In the genomic region with DNA sequence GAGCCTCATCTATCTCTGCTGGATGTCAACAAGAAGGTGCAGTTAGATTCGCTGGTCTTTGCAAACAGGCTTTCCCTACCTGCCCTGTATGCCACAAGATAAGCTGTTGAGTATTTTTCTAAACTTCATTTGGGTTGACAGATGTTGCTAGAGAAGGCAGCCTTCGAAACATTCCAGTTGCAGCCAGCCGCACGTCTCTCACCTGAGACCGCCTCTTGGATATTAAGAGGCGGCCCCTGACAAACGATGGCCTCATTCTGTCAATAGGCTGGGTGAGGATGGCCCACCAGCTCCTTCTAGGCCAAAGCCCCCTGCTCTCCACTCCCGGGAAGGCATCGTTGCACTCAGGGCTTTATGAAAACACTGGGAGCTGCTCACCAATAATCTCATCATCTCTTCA, we compare ENCODE assay signal across 17 cellular contexts.
"Had no signal": no experiment of that assay in that cellular context is flagged by ENCODE, and none has a peak within 500 bp of the region (broad histone marks: within the 10 kb centered on the region; RNA-seq: fewer than 3 reads in every experiment).

No MANE protein-coding gene starts in this region.

- H3K27ac Mint-ChIP-seq: immature natural killer cell; naive thymus-derived CD8-positive, alpha-beta T cell; progenitor cell of endocrine pancreas; stimulated activated naive B cell treated with anti-CD40 and anti-IgM and Interleukin-4, amounts not matched to agents 10 μg/mL and 1 μg/mL and 100 μg/mL, for 72 hours had no signal

- H3K27me3 ChIP-seq: foreskin keratinocyte, ovary had no signal

- H3K9me3 ChIP-seq: mucosa of descending colon, ovary had no signal

- H3K4me1 Mint-ChIP-seq: central memory CD8-positive, alpha-beta T cell; immature natural killer cell; stimulated activated naive B cell treated with anti-CD40 and anti-IgM and Interleukin-4, amounts not matched to agents 10 μg/mL and 1 μg/mL and 100 μg/mL, for 72 hours; stimulated activated naive CD8-positive, alpha-beta T cell treated with anti-CD3 and anti-CD28 coated beads, Interleukin-15, amount 100 ng/mL, for 72 hours had no signal

- ATAC-seq: foreskin keratinocyte; left colon; mucosa of descending colon; naive thymus-derived CD8-positive, alpha-beta T cell; right cardiac atrium; stimulated activated naive B cell treated with anti-CD40 and anti-IgM and Interleukin-4, amounts not matched to agents 10 μg/mL and 1 μg/mL and 100 μg/mL, for 72 hours; stimulated activated naive CD8-positive, alpha-beta T cell treated with anti-CD3 and anti-CD28 coated beads, Interleukin-15, amount 100 ng/mL, for 72 hours had no signal

- H3K4me1 ChIP-seq: foreskin keratinocyte had no signal

- H3K4me3 Mint-ChIP-seq: central memory CD8-positive, alpha-beta T cell; immature natural killer cell; naive thymus-derived CD8-positive, alpha-beta T cell; stimulated activated naive B cell treated with anti-CD40 and anti-IgM and Interleukin-4, amounts not matched to agents 10 μg/mL and 1 μg/mL and 100 μg/mL, for 72 hours; stimulated activated naive CD8-positive, alpha-beta T cell treated with anti-CD3 and anti-CD28 coated beads, Interleukin-15, amount 100 ng/mL, for 72 hours had no signal

- DNase-seq: dermis blood vessel endothelial cell; erythroblast; foreskin keratinocyte; immature natural killer cell; kidney; left colon; mammary epithelial cell; mucosa of descending colon; naive thymus-derived CD8-positive, alpha-beta T cell; right cardiac atrium; stimulated activated CD4-positive, alpha-beta T cell treated with anti-CD3 and anti-CD28 coated beads, Interleukin-4, amount 100 ng/mL, for 4 hours; stimulated activated naive B cell treated with anti-CD40 and anti-IgM and Interleukin-4, amounts not matched to agents 10 μg/mL and 1 μg/mL and 100 μg/mL, for 72 hours; stimulated activated naive CD8-positive, alpha-beta T cell treated with anti-CD3 and anti-CD28 coated beads, Interleukin-15, amount 100 ng/mL, for 72 hours; trophoblast cell had no signal

- H3K36me3 ChIP-seq: ovary had no signal

- H3K27ac ChIP-seq: foreskin keratinocyte, ovary had no signal

- H3K36me3 Mint-ChIP-seq: naive thymus-derived CD8-positive, alpha-beta T cell had no signal

- H3K27me3 Mint-ChIP-seq: central memory CD8-positive, alpha-beta T cell; naive thymus-derived CD8-positive, alpha-beta T cell; stimulated activated naive B cell treated with anti-CD40 and anti-IgM and Interleukin-4, amounts not matched to agents 10 μg/mL and 1 μg/mL and 100 μg/mL, for 72 hours; stimulated activated naive CD8-positive, alpha-beta T cell treated with anti-CD3 and anti-CD28 coated beads, Interleukin-15, amount 100 ng/mL, for 72 hours had no signal

- H3K9me3 Mint-ChIP-seq: central memory CD8-positive, alpha-beta T cell; immature natural killer cell; naive thymus-derived CD8-positive, alpha-beta T cell; stimulated activated naive B cell treated with anti-CD40 and anti-IgM and Interleukin-4, amounts not matched to agents 10 μg/mL and 1 μg/mL and 100 μg/mL, for 72 hours; stimulated activated naive CD8-positive, alpha-beta T cell treated with anti-CD3 and anti-CD28 coated beads, Interleukin-15, amount 100 ng/mL, for 72 hours had no signal

- H3K4me3 ChIP-seq: mucosa of descending colon, ovary had no signal
